In the genomic region with DNA sequence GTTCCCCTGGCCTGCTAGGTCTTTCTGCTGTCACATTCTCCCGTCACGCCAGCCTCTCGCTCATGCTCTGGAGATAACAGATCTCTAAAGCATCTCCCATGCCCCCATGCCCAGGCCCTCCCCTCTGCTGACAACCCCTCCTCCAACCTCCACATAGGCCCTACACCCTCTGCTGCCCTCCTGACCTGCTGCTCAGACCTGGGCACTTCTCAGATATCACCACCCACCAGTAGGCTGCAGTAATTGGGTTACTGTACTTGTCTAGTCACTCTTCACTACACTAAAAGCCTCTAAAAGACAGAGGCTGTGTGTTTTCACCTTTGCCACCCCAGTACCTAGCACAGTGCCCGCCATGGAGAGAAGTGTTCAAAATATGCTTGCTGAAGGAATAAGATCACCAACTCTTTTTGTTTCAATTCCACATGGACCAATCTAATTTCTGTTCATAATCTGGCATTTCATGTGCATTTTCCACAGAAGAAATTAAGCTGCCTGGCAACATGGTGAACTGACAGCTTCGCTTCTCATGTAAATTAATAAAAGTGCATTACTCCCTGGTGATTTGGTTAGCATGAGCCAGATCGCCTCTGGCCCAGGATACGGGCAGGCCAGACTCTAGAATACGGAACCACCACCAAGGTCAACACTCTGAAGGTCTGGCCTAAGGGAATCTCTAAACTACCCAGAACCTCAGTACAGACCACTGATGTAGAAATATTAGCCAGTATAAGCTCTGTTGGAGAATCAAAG, we compare ENCODE assay signal across 23 cellular contexts. TPM values are rescaled to one million over a fixed set of nuclear protein-coding genes. Genes with fewer than 3 reads are reported as not detected.
DNase-seq lines count a peak whose midpoint lies in the region; ATAC-seq, FAIRE-seq and TF ChIP-seq lines count a peak whose summit lies in the region.
"Had no signal": no experiment of that assay in that cellular context is flagged by ENCODE, and none has a peak within 500 bp of the region (broad histone marks: within the 10 kb centered on the region; RNA-seq: fewer than 3 reads in every experiment).

No MANE protein-coding gene starts in this region.

- no peaks in the 10 kb centered on the region for H3K23me2 ChIP-seq in H9 (ENCODE audit: insufficient read length, low read depth, low read length, poor library complexity, severe bottlenecking)

- peaks cover 99% of the 10 kb centered on the region for H3K36me3 ChIP-seq in K562 (ENCODE audit: control insufficient read depth, insufficient read depth, low read length)

- no peaks in the 10 kb centered on the region for H3K9me1 ChIP-seq in K562 (ENCODE audit: control insufficient read depth, insufficient read depth, low read length)

- H3K4me1 Mint-ChIP-seq in activated naive CD4-positive, alpha-beta T cell treated with anti-CD3 and anti-CD28 coated beads, Interleukin-2, amount 10 ng/mL, durations not matched to agents 7 days and 5 days: peaks cover 3% of the 10 kb centered on the region
- peaks cover 24 to 29% of the 10 kb centered on the region in 2 experiments for H3K4me1 Mint-ChIP-seq in H9
- H3K4me1 Mint-ChIP-seq in progenitor cell of endocrine pancreas (ENCODE audit: low read depth): peaks cover 24% of the 10 kb centered on the region

- H2BK120ac ChIP-seq in H9 (ENCODE audit: low read depth, low read length, poor library complexity, severe bottlenecking): no peak overlapping the region

- H3K9me3 ChIP-seq in H9 (ENCODE audit: control insufficient read depth, low read depth, low read length) (no peaks in the 10 kb centered on the region), K562 (replicated peaks; ENCODE audit: control insufficient read depth, insufficient read depth, low read depth, low read length) (no peaks in the 10 kb centered on the region)
- H3K9me3 ChIP-seq: HAP-1 had no signal

- H2BK5ac ChIP-seq in H9 (ENCODE audit: insufficient read length, low read length): no peak overlapping the region

- no peak overlapping the region for H3K56ac ChIP-seq in H9 (ENCODE audit: insufficient read length, low read depth, low read length)

- H3K27me3 ChIP-seq in H9 (ENCODE audit: insufficient read depth, low read length) (no peaks in the 10 kb centered on the region), K562 (ENCODE audit: control insufficient read depth in 2 of 2, insufficient read depth in 2 of 2, low read length in 2 of 2) (no peaks in the 10 kb centered on the region)

- ATAC-seq in K562: peak; percentile 45
- ATAC-seq: activated T-cell treated with anti-CD3 and anti-CD28 coated beads, Interleukin-2, amount 50 U/mL, for 4 hours had no signal

- H3K27ac ChIP-seq in H9 (ENCODE audit: insufficient read length, low read depth, low read length): no peak overlapping the region
- H3K27ac ChIP-seq in K562 (ENCODE audit: extremely low read depth, low read depth, low read length): no peak overlapping the region
- H3K27ac ChIP-seq: C4-2B, skin epidermis had no signal

- TF ChIP-seq CTCF in H9 (conservative IDR thresholded peaks at IDR 0.05): no peak
- no peak for TF ChIP-seq CTCF in K562 (IDR thresholded peaks at IDR 0.05 in 2 of 3, conservative IDR thresholded peaks at IDR 0.05 in 1 of 3; ENCODE audit: insufficient read depth in 2 of 3, low read depth in 1 of 3, low read length in 3 of 3)
- TF ChIP-seq CTCF in progenitor cell of endocrine pancreas (IDR thresholded peaks at IDR 0.05; ENCODE audit: unreplicated experiment): no peak
- no peak for TF ChIP-seq CTCF in GM13976 (IDR thresholded peaks at IDR 0.05; ENCODE audit: borderline replicate concordance, control extremely low read depth, extremely low read depth, insufficient read depth, missing control alignments)

- no peak for TF ChIP-seq RAD21 in K562 (CRISPR knock-in tag; conservative IDR thresholded peaks at IDR 0.05 in 1 of 2, IDR thresholded peaks at IDR 0.05 in 1 of 2)

- CTCF ChIA-PET in activated naive CD4-positive, alpha-beta T cell treated with anti-CD3 and anti-CD28 coated beads, Interleukin-2, amount 10 ng/mL, durations not matched to agents 7 days and 5 days (lab: Charles Lee): no interaction called here
- CTCF ChIA-PET in K562 (lab: Yijun Ruan, JAX; ENCODE audit: low intra/inter-chr PET ratio): no interaction called here

- H3K4me2 ChIP-seq in H9 (ENCODE audit: insufficient read depth, insufficient read length, low read length): no peak overlapping the region
- no peak overlapping the region for H3K4me2 ChIP-seq in K562 (ENCODE audit: insufficient read depth, low read length)

- WGBS in H9 (ENCODE audit: extremely low coverage, insufficient read length, low lambda C conversion rate): no CpG with 5 or more reads among the region's 8 CpGs
- WGBS in K562 (ENCODE audit: insufficient coverage, low coverage, missing lambda C conversion rate): 94% methylated on average over 8 of the region's 8 CpGs

- no peak overlapping the region for H2BK12ac ChIP-seq in H9 (ENCODE audit: insufficient read length, low read depth, low read length)

- no peak; the same call in 1 of the 2 replicates for TF ChIP-seq POLR2A in K562 (conservative IDR thresholded peaks at IDR 0.05)

- no peak overlapping the region for H3K4me3 ChIP-seq in K562
- H3K4me3 ChIP-seq: HAP-1, skin epidermis had no signal

- no peak overlapping the region for H2AFZ ChIP-seq in H9 (ENCODE audit: low read length)
- H2AFZ ChIP-seq in K562 (ENCODE audit: low read depth, low read length): no peak overlapping the region

- H4K5ac ChIP-seq in H9 (ENCODE audit: insufficient read length, low read depth, low read length): no peak overlapping the region

- H3K9me3 Mint-ChIP-seq in activated naive CD4-positive, alpha-beta T cell treated with anti-CD3 and anti-CD28 coated beads, Interleukin-2, amount 10 ng/mL, durations not matched to agents 7 days and 5 days: no peaks in the 10 kb centered on the region
- H3K9me3 Mint-ChIP-seq in H9 (no peaks in the 10 kb centered on the region), progenitor cell of endocrine pancreas (ENCODE audit: low read depth) (no peaks in the 10 kb centered on the region)
- H3K9me3 Mint-ChIP-seq: activated naive CD4-positive, alpha-beta T cell treated with anti-CD3 and anti-CD28 coated beads for 36 hours; activated T-cell treated with anti-CD3 and anti-CD28 coated beads, Interleukin-2, amount 50 U/mL, for 4 hours had no signal

- H2BK15ac ChIP-seq in H9 (ENCODE audit: low read depth, low read length): no peak overlapping the region

- H3K36me3 Mint-ChIP-seq in activated naive CD4-positive, alpha-beta T cell treated with anti-CD3 and anti-CD28 coated beads, Interleukin-2, amount 10 ng/mL, durations not matched to agents 7 days and 5 days: peaks cover 72% of the 10 kb centered on the region
- H3K36me3 Mint-ChIP-seq in H9 (ENCODE audit: insufficient read depth in 1 of 3, low read depth in 3 of 3) (peaks cover 17 to 55% (median 45%) of the 10 kb centered on the region in 3 experiments; a peak in 6 of 7 replicates), progenitor cell of endocrine pancreas (ENCODE audit: insufficient read depth) (peaks cover 46% of the 10 kb centered on the region)

- in situ Hi-C loops in K562 (cut with MboI): no loop called here
- in situ Hi-C loops in GM13976 (cut with MboI; ENCODE audit: low sequenced_read_pairs, unreplicated experiment): no loop called here

- POLR2A ChIA-PET in K562 (lab: Yijun Ruan, JAX): interaction anchor here (0.9 to 5.0 kb wide), 7 partner anchors 10 to 22 kb away, joined by 3 to 18 read pairs (median 3); no protein-coding TSS in a partner anchor

- H4K20me1 ChIP-seq in H9 (ENCODE audit: control insufficient read depth, insufficient read depth, insufficient read length): no peaks in the 10 kb centered on the region
- no peaks in the 10 kb centered on the region for H4K20me1 ChIP-seq in K562 (replicated peaks; ENCODE audit: control insufficient read depth, insufficient read depth, low read length)

- H3K27me3 Mint-ChIP-seq in activated naive CD4-positive, alpha-beta T cell treated with anti-CD3 and anti-CD28 coated beads, Interleukin-2, amount 10 ng/mL, durations not matched to agents 7 days and 5 days: no peaks in the 10 kb centered on the region
- H3K27me3 Mint-ChIP-seq in H9 (ENCODE audit: low read depth): no peaks in the 10 kb centered on the region
- no peaks in the 10 kb centered on the region for H3K27me3 Mint-ChIP-seq in progenitor cell of endocrine pancreas

- H3K79me2 ChIP-seq in H9 (ENCODE audit: insufficient read depth, low read length) (no peaks in the 10 kb centered on the region), K562 (ENCODE audit: control insufficient read depth, insufficient read depth, low read length) (peaks cover 22% of the 10 kb centered on the region; the same call in 2 of the 3 replicates)

- H2BK20ac ChIP-seq in H9 (ENCODE audit: low read depth, low read length, poor library complexity, severe bottlenecking): no peak overlapping the region

- no peak overlapping the region for H3T11ph ChIP-seq in H9 (ENCODE audit: low read length)

- no peak overlapping the region for H3K23ac ChIP-seq in H9 (ENCODE audit: insufficient read length, low read depth, low read length)

- FAIRE-seq in K562 (lab: Jason Lieb, UNC): no peak
- FAIRE-seq: astrocyte, endometrium had no signal

- H4K8ac ChIP-seq in H9 (replicated peaks; ENCODE audit: insufficient read length, low read depth, low read length): no peak overlapping the region

- H3K27ac Mint-ChIP-seq in activated naive CD4-positive, alpha-beta T cell treated with anti-CD3 and anti-CD28 coated beads, Interleukin-2, amount 10 ng/mL, durations not matched to agents 7 days and 5 days: peak overlapping the region; percentile 30
- H3K27ac Mint-ChIP-seq in H9: peak overlapping the region in 2 of 3 experiments; percentile 27 to 56; a peak in 4 of 7 replicates
- peak overlapping the region; percentile 45 for H3K27ac Mint-ChIP-seq in progenitor cell of endocrine pancreas
- H3K27ac Mint-ChIP-seq: activated naive CD4-positive, alpha-beta T cell treated with anti-CD3 and anti-CD28 coated beads for 36 hours had no signal

- no peak overlapping the region for H3K9ac ChIP-seq in H9 (ENCODE audit: extremely low read depth, insufficient read length, low read length)
- no peak overlapping the region for H3K9ac ChIP-seq in K562 (ENCODE audit: insufficient read depth in 1 of 2, low read depth in 2 of 2, low read length in 2 of 2)

- H3K4me1 ChIP-seq in H9 (ENCODE audit: insufficient read depth, low read length): no peaks in the 10 kb centered on the region; the same call in 1 of the 2 replicates
- H3K4me1 ChIP-seq in K562 (replicated peaks in 1 of 2; ENCODE audit: control insufficient read depth in 2 of 2, insufficient read depth in 2 of 2, low read length in 2 of 2): no peaks in the 10 kb centered on the region

- no peak for TF ChIP-seq EP300 in K562 (IDR thresholded peaks at IDR 0.05; ENCODE audit: low read length)

- no peak overlapping the region for H3K4me3 Mint-ChIP-seq in activated naive CD4-positive, alpha-beta T cell treated with anti-CD3 and anti-CD28 coated beads, Interleukin-2, amount 10 ng/mL, durations not matched to agents 7 days and 5 days
- H3K4me3 Mint-ChIP-seq in H9: no peak overlapping the region
- H3K4me3 Mint-ChIP-seq in progenitor cell of endocrine pancreas (ENCODE audit: low read depth): no peak overlapping the region
- H3K4me3 Mint-ChIP-seq: activated naive CD4-positive, alpha-beta T cell treated with anti-CD3 and anti-CD28 coated beads for 36 hours; activated T-cell treated with anti-CD3 and anti-CD28 coated beads, Interleukin-2, amount 50 U/mL, for 4 hours had no signal

- no peaks in the 10 kb centered on the region for H3K79me1 ChIP-seq in H9 (ENCODE audit: insufficient read depth, low read depth, low read length, poor library complexity, severe bottlenecking)

- BruUV-seq in K562 (replicated peaks; lab: Mats Ljungman, UMichigan): no TSS peak

- DNase-seq in activated naive CD4-positive, alpha-beta T cell treated with anti-CD3 and anti-CD28 coated beads, Interleukin-2, amount 10 ng/mL, durations not matched to agents 7 days and 5 days: no peak
- DNase-seq in activated naive CD4-positive, alpha-beta T cell treated with anti-CD3 and anti-CD28 coated beads, Interleukin-2, amount 50 U/mL, for 16 hours: no peak
- no peak for DNase-seq in H9
- DNase-seq in K562 (ENCODE audit: extremely low read depth in 1 of 4, low spot score in 3 of 4): no peak
- DNase-seq in progenitor cell of endocrine pancreas (ENCODE audit: low spot score, unreplicated experiment): no peak
- DNase-seq in AG20443 (ENCODE audit: low spot score): no peak
- DNase-seq in midbrain (lab: John Stamatoyannopoulos, UW): no peak
- no peak for DNase-seq in GM13976 (ENCODE audit: low spot score)
- DNase-seq: activated CD4-positive, CD25-positive, alpha-beta regulatory T cell; activated naive CD4-positive, alpha-beta T cell treated with anti-CD3 and anti-CD28 coated beads for 36 hours; activated T-cell treated with anti-CD3 and anti-CD28 coated beads, Interleukin-2, amount 50 U/mL, for 4 hours; caudate nucleus; DMS 273 treated with DMSO at 0.1 percent for 48 hours; islet precursor cell; NCI-H1105; NCI-H1930; NCI-H2227 treated with DMSO at 0.1 percent for 48 hours; T1000 had no signal

- H3K18ac ChIP-seq in H9 (ENCODE audit: insufficient read length, low read depth, low read length): no peak overlapping the region

- H3K14ac ChIP-seq in H9 (ENCODE audit: insufficient read depth, low read length): no peak overlapping the region

- H4K91ac ChIP-seq in H9 (ENCODE audit: insufficient read length, low read depth, low read length): no peak overlapping the region

- intact Hi-C loops in K562 (cut with micrococcal nuclease): no loop called here

- no peak overlapping the region for H3K4ac ChIP-seq in H9 (ENCODE audit: low read depth, low read length)

- H2AK5ac ChIP-seq in H9 (ENCODE audit: insufficient read length, low read length): no peak overlapping the region

RNA-seq across cellular contexts. Expression of a gene that starts 20.7 kb away (rescaled TPM):
- 60.9 and 61.9 TPM in 2 replicates for total RNA-seq in H9 (2021)
- total RNA-seq in K562 (2011; cell fraction: chromatin; rRNA removed; ENCODE audit: low replicate concordance): 218 and 419 TPM in 2 replicates
- total RNA-seq in K562 (2011; cell fraction: nucleolus; rRNA removed): 192 and 198 TPM in 2 replicates
- 268 and 304 TPM in 2 replicates for total RNA-seq in K562 (2011; cell fraction: nucleoplasm; rRNA removed)
- 102 and 116 TPM in 2 replicates for total RNA-seq in K562 (2014; rRNA removed)
- 205 and 234 TPM in 2 replicates for total RNA-seq in K562 (2014; rRNA removed; fragmentation: Illumina TruSeq; extraction: Trizol)
- 177 and 192 TPM in 2 replicates for total RNA-seq in K562 (2015; rRNA removed; fragmentation: Illumina TruSeq; extraction: Trizol)
- total RNA-seq in K562 (2021): 229 and 235 TPM in 2 replicates
- 170 and 197 TPM in 2 replicates for polyA plus RNA-seq in K562 (2011; rRNA removed)
- 90.3 and 164 TPM in 2 replicates for polyA plus RNA-seq in K562 (2011; cell fraction: cytosol; rRNA removed)
- polyA plus RNA-seq in K562 (2011; cell fraction: nucleus; rRNA removed): 137 and 143 TPM in 2 replicates
- polyA plus RNA-seq in K562 (2012): 106 and 154 TPM in 2 replicates
- 160 and 197 TPM in 2 replicates for polyA plus RNA-seq in K562 (2014; fragmentation: Illumina TruSeq; extraction: Trizol)
- polyA plus RNA-seq in K562 (2014; fragmentation: Nextera tagmentation; extraction: Ambion mirVana): 100 to 1,000 TPM; 203 to 217 TPM
- polyA plus RNA-seq in K562 (2014; rRNA removed): 144 and 147 TPM in 2 replicates
- polyA minus RNA-seq in K562 (2011; rRNA and poly(A)+ RNA removed): 186 and 194 TPM in 2 replicates
- 95.8 and 96.2 TPM in 2 replicates for polyA minus RNA-seq in K562 (2011; cell fraction: cytosol; rRNA and poly(A)+ RNA removed)
- polyA minus RNA-seq in K562 (2011; cell fraction: nucleus; rRNA and poly(A)+ RNA removed): 102 and 157 TPM in 2 replicates
- total RNA-seq in progenitor cell of endocrine pancreas: 116 and 124 TPM in 2 replicates
